ENCODE assay signal across 9 cellular contexts in the genomic region with DNA sequence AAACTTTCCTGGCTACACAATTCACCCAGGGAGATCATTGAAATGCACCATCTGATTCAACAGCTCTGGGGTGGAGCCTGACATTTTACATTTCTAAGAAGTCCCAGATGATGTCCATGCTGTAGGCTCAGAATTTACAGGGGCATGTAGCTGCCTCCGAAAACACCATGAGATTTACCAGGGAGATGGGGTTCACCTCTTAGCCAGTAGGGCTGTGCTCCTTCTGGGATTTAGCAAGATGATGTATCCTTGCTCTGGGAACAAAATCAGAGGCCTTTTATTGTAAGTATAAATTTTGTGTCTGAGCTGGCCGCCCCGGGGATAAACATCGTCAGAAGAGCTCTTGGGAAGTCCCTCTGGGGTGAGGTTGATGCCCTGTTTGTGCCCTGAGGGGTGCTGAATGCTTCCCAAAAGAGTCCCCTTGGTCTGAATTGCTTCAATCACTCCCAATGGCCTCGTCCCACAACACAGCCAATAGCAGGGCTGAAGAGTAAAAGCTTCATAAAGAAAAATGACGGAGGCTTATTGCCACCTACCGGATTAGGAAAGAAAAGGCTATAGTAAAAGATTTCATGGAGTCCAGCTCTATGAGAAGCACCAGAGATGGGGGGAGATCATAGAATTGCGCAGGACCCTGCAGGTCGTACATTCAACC. TPM values are rescaled to one million over a fixed set of nuclear protein-coding genes. Genes with fewer than 3 reads are reported as not detected.
DNase-seq lines count a peak whose midpoint lies in the region; ATAC-seq, FAIRE-seq and TF ChIP-seq lines count a peak whose summit lies in the region.
"Had no signal": no experiment of that assay in that cellular context is flagged by ENCODE, and none has a peak within 500 bp of the region (broad histone marks: within the 10 kb centered on the region; RNA-seq: fewer than 3 reads in every experiment).

No MANE protein-coding gene starts in this region.

- peak; percentile 54 for TF ChIP-seq CTCF in H9 (conservative IDR thresholded peaks at IDR 0.05)
- peak in 2 of 3 experiments; percentile 39 to 43; a peak in 2 of 4 replicates for TF ChIP-seq CTCF in H1 (IDR thresholded peaks at IDR 0.05; ENCODE audit: control extremely low read depth in 1 of 3, insufficient read depth in 1 of 3, low read depth in 1 of 3, low read length in 3 of 3)
- TF ChIP-seq CTCF in retinal pigment epithelial cell (conservative IDR thresholded peaks at IDR 0.05; ENCODE audit: low read depth, low read length), result peak; percentile 48

- TF ChIP-seq RAD21 in H1 (IDR thresholded peaks at IDR 0.05 in 1 of 2, conservative IDR thresholded peaks at IDR 0.05 in 1 of 2; ENCODE audit: low read depth in 2 of 2, low read length in 2 of 2), result peak; percentile 74 to 77

- peaks cover 6 to 11% of the 10 kb centered on the region in 2 experiments; a peak in 3 of 4 replicates for H3K4me1 Mint-ChIP-seq in H9

- no peak overlapping the region for H3K4ac ChIP-seq in H9 (ENCODE audit: low read depth, low read length)
- H3K4ac ChIP-seq in H1 (replicated peaks; ENCODE audit: insufficient read length, low read depth, low read length), result no peak overlapping the region

- H3K79me2 ChIP-seq in H9 (ENCODE audit: insufficient read depth, low read length) (no peaks in the 10 kb centered on the region), H1 (ENCODE audit: control insufficient read depth in 1 of 2, insufficient read depth in 2 of 2, low read length in 2 of 2) (no peaks in the 10 kb centered on the region)

- no peak overlapping the region for H3T11ph ChIP-seq in H9 (ENCODE audit: low read length)

- peaks cover 8 to 17% (median 9%) of the 10 kb centered on the region in 3 experiments for H3K36me3 Mint-ChIP-seq in H9 (ENCODE audit: insufficient read depth in 1 of 3, low read depth in 3 of 3)

- H2BK5ac ChIP-seq in H9 (ENCODE audit: insufficient read length, low read length) (no peak overlapping the region), H1 (ENCODE audit: low read depth, low read length) (no peak overlapping the region)

- H3K9me3 Mint-ChIP-seq in H9, result peaks cover 17 to 21% of the 10 kb centered on the region in 2 experiments

- H4K20me1 ChIP-seq in H9 (ENCODE audit: control insufficient read depth, insufficient read depth, insufficient read length), result no peaks in the 10 kb centered on the region
- H4K20me1 ChIP-seq in H1 (replicated peaks in 1 of 2; ENCODE audit: control insufficient read depth in 1 of 2, insufficient read depth in 2 of 2, low read length in 2 of 2), result no peaks in the 10 kb centered on the region

- H3K27ac Mint-ChIP-seq in H9, result no peak overlapping the region
- H3K27ac Mint-ChIP-seq: activated naive CD4-positive, alpha-beta T cell treated with anti-CD3 and anti-CD28 coated beads, Interleukin-2, amount 50 U/mL, for 72 hours had no signal

- POLR2A ChIA-PET in H1 (lab: Charles Lee; ENCODE audit: partially characterized antibody), result interaction anchor here (1.1 kb wide), 1 partner anchor 53 kb away, joined by 3 read pairs; no protein-coding TSS in a partner anchor

- no peak overlapping the region for H4K5ac ChIP-seq in H9 (ENCODE audit: insufficient read length, low read depth, low read length)
- no peak overlapping the region for H4K5ac ChIP-seq in H1 (ENCODE audit: insufficient read length, low read depth, low read length)

- peaks cover 5% of the 10 kb centered on the region for H3K9me3 ChIP-seq in H9 (ENCODE audit: control insufficient read depth, low read depth, low read length)
- H3K9me3 ChIP-seq in H1 (ENCODE audit: insufficient read depth in 2 of 2, low read depth in 1 of 2, low read length in 1 of 2), result peaks cover 3 to 4% of the 10 kb centered on the region in 2 experiments; a peak in 3 of 4 replicates

- no peaks in the 10 kb centered on the region; the same call in 1 of the 2 replicates for H3K27me3 Mint-ChIP-seq in H9 (ENCODE audit: low read depth)

- H3K4me2 ChIP-seq in H9 (ENCODE audit: insufficient read depth, insufficient read length, low read length), result no peak overlapping the region
- no peak overlapping the region for H3K4me2 ChIP-seq in H1 (ENCODE audit: insufficient read depth in 1 of 2, low read depth in 2 of 2, low read length in 2 of 2)

- H3K18ac ChIP-seq in H9 (ENCODE audit: insufficient read length, low read depth, low read length) (no peak overlapping the region), H1 (ENCODE audit: extremely low read depth, low read length) (no peak overlapping the region)

- H3K4me3 Mint-ChIP-seq in H9, result no peak overlapping the region

- H2AFZ ChIP-seq in H9 (ENCODE audit: low read length) (no peak overlapping the region), H1 (ENCODE audit: low read length) (peak overlapping the region; percentile 89; the same call in 1 of the 2 replicates)

- TF ChIP-seq EP300 in H1 (IDR thresholded peaks at IDR 0.05; ENCODE audit: borderline replicate concordance in 1 of 2, low read depth in 2 of 2, low read length in 2 of 2), result no peak

- H2BK20ac ChIP-seq in H9 (ENCODE audit: low read depth, low read length, poor library complexity, severe bottlenecking) (no peak overlapping the region), H1 (ENCODE audit: low read length) (no peak overlapping the region)

- no CpG with 5 or more reads among the region's 9 CpGs for WGBS in H9 (ENCODE audit: extremely low coverage, insufficient read length, low lambda C conversion rate)
- WGBS in H1 (ENCODE audit: extremely low coverage in 1 of 2, insufficient coverage in 1 of 2, insufficient read length in 1 of 2, insufficient replicate concordance in 2 of 2, low coverage in 1 of 2, low lambda C conversion rate in 2 of 2, missing lambda C conversion rate in 1 of 2), 2 experiments, result 60% methylated on average over 9 of the region's 9 CpGs; no CpG with 5 or more reads in 1 of the 2 experiments

- H2BK120ac ChIP-seq in H9 (ENCODE audit: low read depth, low read length, poor library complexity, severe bottlenecking), result no peak overlapping the region
- H2BK120ac ChIP-seq in H1 (replicated peaks; ENCODE audit: low read depth, low read length), result no peak overlapping the region

- H3K4me3 ChIP-seq in H1 (ENCODE audit: extremely low read depth in 1 of 4, insufficient read depth in 2 of 4, low read depth in 3 of 4, low read length in 4 of 4) (no peak overlapping the region), retinal pigment epithelial cell (ENCODE audit: low read length) (no peak overlapping the region)

- no peak overlapping the region for H3K14ac ChIP-seq in H9 (ENCODE audit: insufficient read depth, low read length)
- H3K14ac ChIP-seq in H1 (ENCODE audit: insufficient read length), result no peak overlapping the region

- H3K36me3 ChIP-seq in H1 (ENCODE audit: control insufficient read depth in 2 of 4, insufficient read depth in 4 of 4, low read length in 3 of 4), result no peaks in the 10 kb centered on the region

- H2BK15ac ChIP-seq in H9 (ENCODE audit: low read depth, low read length) (no peak overlapping the region), H1 (ENCODE audit: low read length) (no peak overlapping the region)

- peak; percentile 77 for FAIRE-seq in H1 (lab: Jason Lieb, UNC)

- TF ChIP-seq POLR2A in H1 (IDR thresholded peaks at IDR 0.05; ENCODE audit: control extremely low read depth in 1 of 2, low read depth in 2 of 2, low read length in 2 of 2), result no peak

- H3K27me3 ChIP-seq in H9 (ENCODE audit: insufficient read depth, low read length), result no peaks in the 10 kb centered on the region
- H3K27me3 ChIP-seq in H1 (replicated peaks in 1 of 4; ENCODE audit: control insufficient read depth in 3 of 4, extremely low read depth in 1 of 4, insufficient read depth in 3 of 4, low read length in 3 of 4), result no peaks in the 10 kb centered on the region

- H4K8ac ChIP-seq in H9 (replicated peaks; ENCODE audit: insufficient read length, low read depth, low read length), result no peak overlapping the region
- H4K8ac ChIP-seq in H1 (ENCODE audit: extremely low read depth, insufficient read depth, low read length), result no peak overlapping the region

- H3K23ac ChIP-seq in H9 (ENCODE audit: insufficient read length, low read depth, low read length) (no peak overlapping the region), H1 (ENCODE audit: insufficient read length) (no peak overlapping the region)

- H3K27ac ChIP-seq in H9 (ENCODE audit: insufficient read length, low read depth, low read length) (no peak overlapping the region), H1 (ENCODE audit: low read depth, low read length) (no peak overlapping the region)

- H3K9ac ChIP-seq in H9 (ENCODE audit: extremely low read depth, insufficient read length, low read length) (no peak overlapping the region), H1 (replicated peaks in 1 of 4; ENCODE audit: extremely low read depth in 1 of 4, low read depth in 3 of 4, low read length in 3 of 4) (no peak overlapping the region)

- CTCF ChIA-PET in H1 (lab: Charles Lee; ENCODE audit: partially characterized antibody), result interaction anchor here (0.5 to 2.9 kb wide), 34 partner anchors 10 to 1620 kb away, joined by 3 to 22 read pairs (median 4); no protein-coding TSS in a partner anchor

- H2BK12ac ChIP-seq in H9 (ENCODE audit: insufficient read length, low read depth, low read length) (no peak overlapping the region), H1 (ENCODE audit: low read depth, low read length) (no peak overlapping the region)

- no peak overlapping the region for H2AK5ac ChIP-seq in H9 (ENCODE audit: insufficient read length, low read length)
- H2AK5ac ChIP-seq in H1 (ENCODE audit: low read depth, low read length), result no peak overlapping the region

- no peak overlapping the region for H4K91ac ChIP-seq in H9 (ENCODE audit: insufficient read length, low read depth, low read length)
- H4K91ac ChIP-seq in H1 (replicated peaks; ENCODE audit: insufficient read length, low read length), result no peak overlapping the region

- no peaks in the 10 kb centered on the region for H3K4me1 ChIP-seq in H9 (ENCODE audit: insufficient read depth, low read length)
- peaks cover 0 to 5% (median 3%) of the 10 kb centered on the region in 4 experiments; a peak in 4 of 7 replicates for H3K4me1 ChIP-seq in H1 (replicated peaks in 1 of 4; ENCODE audit: control insufficient read depth in 3 of 4, insufficient read depth in 4 of 4, low read length in 3 of 4)

- no peaks in the 10 kb centered on the region for H3K79me1 ChIP-seq in H9 (ENCODE audit: insufficient read depth, low read depth, low read length, poor library complexity, severe bottlenecking)
- no peaks in the 10 kb centered on the region for H3K79me1 ChIP-seq in H1 (ENCODE audit: low read depth, low read length)

- H3K23me2 ChIP-seq in H9 (ENCODE audit: insufficient read length, low read depth, low read length, poor library complexity, severe bottlenecking) (no peaks in the 10 kb centered on the region), H1 (ENCODE audit: low read depth, low read length) (no peaks in the 10 kb centered on the region)

- H3K56ac ChIP-seq in H9 (ENCODE audit: insufficient read length, low read depth, low read length), result no peak overlapping the region
- no peak overlapping the region for H3K56ac ChIP-seq in H1 (replicated peaks; ENCODE audit: insufficient read length, low read depth, low read length)

- DNase-seq in AG20443 (ENCODE audit: low spot score), result peak; percentile 52
- DNase-seq in H9, result peak; percentile 60
- peak; percentile 51 for DNase-seq in NCI-H748 (lab: John Stamatoyannopoulos, UW; ENCODE audit: unreplicated experiment)
- peak in 1 of 2 experiments; percentile 50 for DNase-seq in H1 (ENCODE audit: low read depth in 1 of 2, low spot score in 2 of 2)
- DNase-seq in retinal pigment epithelial cell (ENCODE audit: low read depth), result no peak
- DNase-seq in GM19240 (ENCODE audit: insufficient read length, low spot score), result no peak

- no peak for ATAC-seq in GM21737 (IDR thresholded peaks at IDR 0.05; ENCODE audit: unreplicated experiment)
- no peak for ATAC-seq in HG02642 (IDR thresholded peaks at IDR 0.05; ENCODE audit: poor library complexity, unreplicated experiment)

RNA-seq across cellular contexts. Expression of gene API5, which starts 33.4 kb away (rescaled TPM):
- 147 and 151 TPM in 2 replicates for total RNA-seq in H9 (2021)
- 155 and 158 TPM in 2 replicates for total RNA-seq in H1 (2021; fragmentation: NEBNext Ultra II Directional; extraction: Animal tissue kit (Norgen Biotek cat#: 25700))
- 30.6 and 39.1 TPM in 2 replicates for polyA plus RNA-seq in H1 (2011; rRNA removed)
- polyA plus RNA-seq in H1 (2011; cell fraction: cytosol; rRNA removed), result 59.4 TPM
- polyA plus RNA-seq in H1 (2011; cell fraction: nucleus; rRNA removed), result 21.5 TPM
- polyA plus RNA-seq in H1 (2012, experiment 1 of 2), result 63.0 to 97.2 TPM (median 77.3 TPM) in 4 replicates
- 7.3 TPM for polyA plus RNA-seq in H1 (2012, experiment 2 of 2)
- 85.4 TPM for polyA plus RNA-seq in H1 (2013, experiment 1 of 2)
- 86.4 TPM for polyA plus RNA-seq in H1 (2013, experiment 2 of 2)
- polyA minus RNA-seq in H1 (2011; rRNA and poly(A)+ RNA removed), result 54.4 and 83.3 TPM in 2 replicates
- polyA minus RNA-seq in H1 (2011; cell fraction: cytosol; rRNA and poly(A)+ RNA removed), result 54.5 TPM
- polyA minus RNA-seq in H1 (2011; cell fraction: nucleus; rRNA and poly(A)+ RNA removed), result 62.7 TPM

Comparison
In these comparisons a context has a peak if more than half of its experiments do, and no peak if none do; other contexts are left out.
1. DNase-seq: peak in AG20443 (single experiment), H9 (single experiment) and NCI-H748 (single experiment); none in retinal pigment epithelial cell (single experiment) and GM19240 (single experiment).
2. Peak in every context shown above with its lines, with median percentiles within 50 percentile points of each other: CTCF ChIP-seq.